Comparison of ENCODE assay signal across 9 cellular contexts in the genomic region with DNA sequence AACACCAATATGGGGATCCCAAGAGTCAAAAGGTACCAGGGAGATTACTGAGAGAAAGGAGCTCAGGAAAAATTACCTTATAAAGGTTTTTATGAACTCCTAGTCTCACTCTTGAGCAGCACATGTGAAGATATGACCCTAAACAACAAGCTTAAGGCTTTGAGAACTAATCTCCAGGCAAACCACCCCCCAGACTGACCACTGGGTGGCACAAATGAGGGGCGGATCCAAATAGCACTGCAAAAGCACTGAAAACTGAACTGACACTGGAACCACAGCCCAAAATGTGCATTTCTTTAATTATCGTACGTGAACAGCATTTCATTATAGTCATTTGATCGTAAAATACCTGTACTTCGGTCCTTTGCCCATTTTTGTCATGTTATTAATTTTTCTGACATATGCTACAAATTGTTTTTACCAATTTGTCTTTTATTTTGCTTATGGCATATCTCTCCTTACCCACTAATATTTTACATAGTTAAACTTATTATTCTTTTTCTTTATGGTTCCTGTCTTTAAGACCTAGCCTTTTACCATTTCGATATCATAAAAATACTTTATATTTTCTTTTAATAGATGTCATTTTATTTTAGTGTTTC. TPM values are rescaled to one million over a fixed set of nuclear protein-coding genes. Genes with fewer than 3 reads are reported as not detected.
DNase-seq lines count a peak whose midpoint lies in the region; ATAC-seq, FAIRE-seq and TF ChIP-seq lines count a peak whose summit lies in the region.
"Had no signal": no experiment of that assay in that cellular context is flagged by ENCODE, and none has a peak within 500 bp of the region (broad histone marks: within the 10 kb centered on the region; RNA-seq: fewer than 3 reads in every experiment).

No MANE protein-coding gene starts in this region.

- peaks cover 76% of the 10 kb centered on the region for H3K36me3 ChIP-seq in left ventricle myocardium inferior

- H3K27me3 ChIP-seq in left ventricle myocardium inferior (ENCODE audit: low read depth), result no peaks in the 10 kb centered on the region

- H3K4me3 Mint-ChIP-seq in activated CD4-positive, alpha-beta T cell treated with anti-CD3 and anti-CD28 coated beads for 36 hours, result no peak overlapping the region
- no peak overlapping the region for H3K4me3 Mint-ChIP-seq in activated CD4-positive, alpha-beta memory T cell treated with anti-CD3 and anti-CD28 coated beads, Interleukin-2, amount 10 ng/mL, durations not matched to agents 7 days and 5 days
- H3K4me3 Mint-ChIP-seq: activated naive CD4-positive, alpha-beta T cell treated with anti-CD3 and anti-CD28 coated beads, Interleukin-2, amount 50 U/mL, for 24 hours had no signal

- peak; percentile 64 for TF ChIP-seq CTCF in left ventricle myocardium inferior (IDR thresholded peaks at IDR 0.05; ENCODE audit: borderline replicate concordance)

- POLR2A ChIA-PET in activated CD4-positive, alpha-beta T cell treated with anti-CD3 and anti-CD28 coated beads for 36 hours (lab: Charles Lee), result no interaction called here
- POLR2A ChIA-PET in activated CD4-positive, alpha-beta memory T cell treated with anti-CD3 and anti-CD28 coated beads, Interleukin-2, amount 10 ng/mL, durations not matched to agents 7 days and 5 days (lab: Charles Lee), result no interaction called here

- H3K4me1 Mint-ChIP-seq in activated CD4-positive, alpha-beta T cell treated with anti-CD3 and anti-CD28 coated beads for 36 hours, result no peaks in the 10 kb centered on the region
- H3K4me1 Mint-ChIP-seq in activated CD4-positive, alpha-beta memory T cell treated with anti-CD3 and anti-CD28 coated beads, Interleukin-2, amount 10 ng/mL, durations not matched to agents 7 days and 5 days, result no peaks in the 10 kb centered on the region
- H3K4me1 Mint-ChIP-seq: activated naive CD4-positive, alpha-beta T cell treated with anti-CD3 and anti-CD28 coated beads, Interleukin-2, amount 50 U/mL, for 24 hours had no signal

- CTCF ChIA-PET in activated CD4-positive, alpha-beta T cell treated with anti-CD3 and anti-CD28 coated beads for 36 hours (lab: Charles Lee), result interaction anchor here (0.6 to 3.1 kb wide), 8 partner anchors 10 to 116 kb away, joined by 3 to 19 read pairs (median 4); no protein-coding TSS in a partner anchor
- CTCF ChIA-PET in activated CD4-positive, alpha-beta memory T cell treated with anti-CD3 and anti-CD28 coated beads, Interleukin-2, amount 10 ng/mL, durations not matched to agents 7 days and 5 days (lab: Charles Lee), result interaction anchor here (0.8 to 2.8 kb wide), 9 partner anchors 8 to 102 kb away, joined by 3 to 26 read pairs (median 4); no protein-coding TSS in a partner anchor

- no peak overlapping the region for H3K4me3 ChIP-seq in left ventricle myocardium inferior

- H3K27me3 Mint-ChIP-seq in activated CD4-positive, alpha-beta T cell treated with anti-CD3 and anti-CD28 coated beads for 36 hours, result no peaks in the 10 kb centered on the region
- H3K27me3 Mint-ChIP-seq in activated CD4-positive, alpha-beta memory T cell treated with anti-CD3 and anti-CD28 coated beads, Interleukin-2, amount 10 ng/mL, durations not matched to agents 7 days and 5 days, result no peaks in the 10 kb centered on the region
- H3K27me3 Mint-ChIP-seq: activated naive CD4-positive, alpha-beta T cell treated with anti-CD3 and anti-CD28 coated beads, Interleukin-2, amount 50 U/mL, for 24 hours had no signal

- intact Hi-C loops in activated CD4-positive, alpha-beta T cell treated with anti-CD3 and anti-CD28 coated beads for 36 hours (cut with DNase I, micrococcal nuclease), result no loop called here
- intact Hi-C loops in left ventricle myocardium inferior (cut with micrococcal nuclease), result loop anchor here (5.0 kb wide), 1 partner anchor 96 kb away; no protein-coding TSS in a partner anchor

- no peaks in the 10 kb centered on the region for H3K9me3 Mint-ChIP-seq in activated CD4-positive, alpha-beta T cell treated with anti-CD3 and anti-CD28 coated beads for 36 hours (ENCODE audit: low read depth)
- no peaks in the 10 kb centered on the region for H3K9me3 Mint-ChIP-seq in activated CD4-positive, alpha-beta memory T cell treated with anti-CD3 and anti-CD28 coated beads, Interleukin-2, amount 10 ng/mL, durations not matched to agents 7 days and 5 days
- H3K9me3 Mint-ChIP-seq: activated naive CD4-positive, alpha-beta T cell treated with anti-CD3 and anti-CD28 coated beads, Interleukin-2, amount 50 U/mL, for 24 hours had no signal

- peaks cover 11% of the 10 kb centered on the region for H3K36me3 Mint-ChIP-seq in activated CD4-positive, alpha-beta T cell treated with anti-CD3 and anti-CD28 coated beads for 36 hours (ENCODE audit: low read depth)
- H3K36me3 Mint-ChIP-seq in activated CD4-positive, alpha-beta memory T cell treated with anti-CD3 and anti-CD28 coated beads, Interleukin-2, amount 10 ng/mL, durations not matched to agents 7 days and 5 days (ENCODE audit: low read depth), result peaks cover 26% of the 10 kb centered on the region

- H3K9me3 ChIP-seq in left ventricle myocardium inferior (replicated peaks), result no peaks in the 10 kb centered on the region

- H3K4me1 ChIP-seq in left ventricle myocardium inferior, result no peaks in the 10 kb centered on the region

- H3K27ac Mint-ChIP-seq in activated CD4-positive, alpha-beta T cell treated with anti-CD3 and anti-CD28 coated beads for 36 hours, result no peak overlapping the region
- H3K27ac Mint-ChIP-seq in activated CD4-positive, alpha-beta memory T cell treated with anti-CD3 and anti-CD28 coated beads, Interleukin-2, amount 10 ng/mL, durations not matched to agents 7 days and 5 days, result no peak overlapping the region
- H3K27ac Mint-ChIP-seq: activated naive CD4-positive, alpha-beta T cell treated with anti-CD3 and anti-CD28 coated beads, Interleukin-2, amount 50 U/mL, for 24 hours had no signal

- no peak for ATAC-seq in activated CD4-positive, alpha-beta T cell treated with anti-CD3 and anti-CD28 coated beads for 36 hours
- ATAC-seq in GM19035 (IDR thresholded peaks at IDR 0.05; ENCODE audit: unreplicated experiment), result no peak

- no peak for FAIRE-seq in GM12891 (lab: Jason Lieb, UNC)

- DNase-seq in activated CD4-positive, alpha-beta T cell treated with anti-CD3 and anti-CD28 coated beads for 36 hours, result peak; percentile 42
- no peak for DNase-seq in activated CD4-positive, alpha-beta T cell treated with anti-CD3 and anti-CD28 coated beads for 1 hour
- peak; percentile 37 for DNase-seq in LHCN-M2 (ENCODE audit: low read depth)
- peak; percentile 44 for DNase-seq in activated CD4-positive, alpha-beta memory T cell treated with anti-CD3 and anti-CD28 coated beads, Interleukin-2, amount 10 ng/mL, durations not matched to agents 7 days and 5 days
- peak; percentile 26 for DNase-seq in left ventricle myocardium inferior
- DNase-seq in smooth muscle cell of the brain vasculature (ENCODE audit: low read depth, low spot score), result peak; percentile 15
- no peak for DNase-seq in GM12891 (ENCODE audit: insufficient read length, low spot score)

- no peak for TF ChIP-seq POLR2A in GM12891 (IDR thresholded peaks at IDR 0.05; ENCODE audit: low read depth, low read length)

- no peak overlapping the region for H3K27ac ChIP-seq in left ventricle myocardium inferior (replicated peaks)

TF ChIP-seq in GM12891, 5 proteins besides CTCF, POLR2A, EP300 and RAD21:
- no peak for TF ChIP-seq POLR2AphosphoS5 (IDR thresholded peaks at IDR 0.05; ENCODE audit: low read depth, low read length)
- TF ChIP-seq SPI1 (IDR thresholded peaks at IDR 0.05; ENCODE audit: low read depth, low read length), result no peak
- TF ChIP-seq TAF1 (IDR thresholded peaks at IDR 0.05; ENCODE audit: low read depth, low read length), result no peak
TF ChIP-seq in GM12891: peak in this region for 0.

RNA-seq across cellular contexts. Expression of a gene that starts 31.5 kb away (rescaled TPM):
- 10 to 100 TPM; 23.3 to 40.7 TPM for total RNA-seq in activated CD4-positive, alpha-beta T cell treated with anti-CD3 and anti-CD28 coated beads for 36 hours
- total RNA-seq in LHCN-M2 (2014; rRNA removed) (44.8 and 244 TPM in 2 replicates), left ventricle myocardium inferior (67.1 TPM)
- 18.9 TPM for polyA plus RNA-seq in LHCN-M2 (2012)
- total RNA-seq in activated CD4-positive, alpha-beta memory T cell treated with anti-CD3 and anti-CD28 coated beads, Interleukin-2, amount 10 ng/mL, durations not matched to agents 7 days and 5 days, result 10 to 100 TPM; 21.2 to 22.8 TPM
- 30.6 TPM for polyA plus RNA-seq in GM12891 (2012; ENCODE audit: low read depth, missing spikeins)

RNA-seq across cellular contexts. Expression of a gene that starts 44.5 kb away (rescaled TPM):
- 10 to 100 TPM; 10.3 to 13.2 TPM for total RNA-seq in activated CD4-positive, alpha-beta T cell treated with anti-CD3 and anti-CD28 coated beads for 36 hours
- total RNA-seq in LHCN-M2 (2014; rRNA removed), result 14.2 and 17.2 TPM in 2 replicates
- 5.9 TPM for polyA plus RNA-seq in LHCN-M2 (2012)
- total RNA-seq in activated CD4-positive, alpha-beta memory T cell treated with anti-CD3 and anti-CD28 coated beads, Interleukin-2, amount 10 ng/mL, durations not matched to agents 7 days and 5 days, result 10 to 100 TPM; 20.6 TPM
- 8.4 TPM for total RNA-seq in left ventricle myocardium inferior
- polyA plus RNA-seq in GM12891 (2012; ENCODE audit: low read depth, missing spikeins), result 4.5 TPM

Comparison
In these comparisons a context has a peak if more than half of its experiments do, and no peak if none do; other contexts are left out.
1. DNase-seq: peak in activated CD4-positive, alpha-beta T cell treated with anti-CD3 and anti-CD28 coated beads for 36 hours (single experiment), LHCN-M2 (single experiment), activated CD4-positive, alpha-beta memory T cell treated with anti-CD3 and anti-CD28 coated beads, Interleukin-2, amount 10 ng/mL, durations not matched to agents 7 days and 5 days (single experiment), left ventricle myocardium inferior (single experiment) and smooth muscle cell of the brain vasculature (single experiment); none in activated CD4-positive, alpha-beta T cell treated with anti-CD3 and anti-CD28 coated beads for 1 hour (single experiment) and GM12891 (single experiment).